In genomic region chr4:30753316-30753715, GRCh38 we compare ENCODE assay signal across 13 cellular contexts. TPM values are rescaled to one million over a fixed set of nuclear protein-coding genes. Genes with fewer than 3 reads are reported as not detected.
DNase-seq lines count a peak whose midpoint lies in the region; ATAC-seq and TF ChIP-seq lines count a peak whose summit lies in the region.
"Had no signal": no experiment of that assay in that cellular context is flagged by ENCODE, and none has a peak within 500 bp of the region (broad histone marks: within the 10 kb centered on the region; RNA-seq: fewer than 3 reads in every experiment).

No MANE protein-coding gene starts in this region.

- peaks cover 0 to 44% (median 4%) of the 10 kb centered on the region in 3 donors for H3K4me1 ChIP-seq in gastroesophageal sphincter
- H3K4me1 ChIP-seq in tibial artery, result peaks cover 0 to 56% (median 9%) of the 10 kb centered on the region in 4 donors
- H3K4me1 ChIP-seq in BE2C, result no peaks in the 10 kb centered on the region

- no peak for TF ChIP-seq CTCF in gastroesophageal sphincter (IDR thresholded peaks at IDR 0.05)
- no peak for TF ChIP-seq CTCF in tibial artery (IDR thresholded peaks at IDR 0.05)
- no peak for TF ChIP-seq CTCF in BE2C (IDR thresholded peaks at IDR 0.05; ENCODE audit: low read depth, low read length)

- H3K27ac Mint-ChIP-seq in effector memory CD8-positive, alpha-beta T cell, result no peak overlapping the region
- H3K27ac Mint-ChIP-seq: activated B cell treated with CpG ODN at 0.5 μM for 24 hours, brain, T-cell had no signal

- TF ChIP-seq RAD21 in Ishikawa (IDR thresholded peaks at IDR 0.05; ENCODE audit: low read depth), result no peak

- peaks cover 0 to 7% of the 10 kb centered on the region in 2 donors for H3K9me3 Mint-ChIP-seq in effector memory CD8-positive, alpha-beta T cell
- H3K9me3 Mint-ChIP-seq: activated B cell treated with CpG ODN at 0.5 μM for 24 hours, brain had no signal

- ATAC-seq in gastroesophageal sphincter, result peak; percentile 43
- ATAC-seq in effector memory CD8-positive, alpha-beta T cell (replicated peaks), result no peak
- ATAC-seq: T-cell had no signal

- 29 to 42% methylated on average over 3 of the region's 3 CpGs for WGBS in gastroesophageal sphincter (ENCODE audit: low coverage in 1 of 2), 2 donors

- no peaks in the 10 kb centered on the region for H3K4me1 Mint-ChIP-seq in effector memory CD8-positive, alpha-beta T cell (ENCODE audit: low read depth in 2 of 2)
- H3K4me1 Mint-ChIP-seq: activated B cell treated with CpG ODN at 0.5 μM for 24 hours, brain, T-cell had no signal

- no peaks in the 10 kb centered on the region for H3K27me3 ChIP-seq in gastroesophageal sphincter
- no peaks in the 10 kb centered on the region for H3K27me3 ChIP-seq in tibial artery
- no peaks in the 10 kb centered on the region for H3K27me3 ChIP-seq in BE2C

- H3K36me3 Mint-ChIP-seq in effector memory CD8-positive, alpha-beta T cell (ENCODE audit: insufficient read depth), result no peaks in the 10 kb centered on the region
- H3K36me3 Mint-ChIP-seq: T-cell had no signal

- H3K4me3 ChIP-seq in gastroesophageal sphincter (no peak overlapping the region), tibial artery (no peak overlapping the region), BE2C (ENCODE audit: low read depth, low read length) (no peak overlapping the region)

- H3K9me3 ChIP-seq in gastroesophageal sphincter (no peaks in the 10 kb centered on the region), tibial artery (no peaks in the 10 kb centered on the region), BE2C (no peaks in the 10 kb centered on the region)

- H3K36me3 ChIP-seq in gastroesophageal sphincter (no peaks in the 10 kb centered on the region), tibial artery (no peaks in the 10 kb centered on the region), BE2C (no peaks in the 10 kb centered on the region)

- intact Hi-C loops in tibial artery (cut with DNase I; ENCODE audit: low total_unique reads), result no loop called here

- H3K27me3 Mint-ChIP-seq in effector memory CD8-positive, alpha-beta T cell, result no peaks in the 10 kb centered on the region
- H3K27me3 Mint-ChIP-seq: activated B cell treated with CpG ODN at 0.5 μM for 24 hours, brain, T-cell had no signal

- H3K27ac ChIP-seq in gastroesophageal sphincter (peak overlapping the region; percentile 68 to 81 (median 77)), tibial artery (peak overlapping the region; percentile 45 to 47)

- no peak overlapping the region for H3K4me3 Mint-ChIP-seq in effector memory CD8-positive, alpha-beta T cell
- H3K4me3 Mint-ChIP-seq: activated B cell treated with CpG ODN at 0.5 μM for 24 hours, brain, T-cell had no signal

- TF ChIP-seq EP300 in Ishikawa (IDR thresholded peaks at IDR 0.05; ENCODE audit: borderline replicate concordance) (peak; percentile 38; the same call in 1 of the 2 replicates), gastroesophageal sphincter (IDR thresholded peaks at IDR 0.05) (no peak)

- no peak for TF ChIP-seq POLR2A in gastroesophageal sphincter (IDR thresholded peaks at IDR 0.05)

- DNase-seq in amniotic stem cell (lab: John Stamatoyannopoulos, UW), result peak; percentile 10
- DNase-seq in tibial artery, result no peak
- DNase-seq in NOMO-1 treated with dmso at 0.1 percent for 144 hours (lab: John Stamatoyannopoulos, UW; ENCODE audit: unreplicated experiment), result no peak
- DNase-seq in BE2C, result no peak
- no peak for DNase-seq in effector memory CD8-positive, alpha-beta T cell
- DNase-seq: activated B cell treated with CpG ODN at 0.5 μM for 24 hours, C1 segment of cervical spinal cord, foreskin melanocyte, NCI-H2081 treated with DMSO at 0.1 percent for 48 hours, T-cell had no signal

TF ChIP-seq in Ishikawa, 13 proteins besides CTCF, POLR2A, EP300 and RAD21:
- TF ChIP-seq CEBPB (IDR thresholded peaks at IDR 0.05) (no peak), REST (IDR thresholded peaks at IDR 0.05; ENCODE audit: low read depth) (no peak)

RNA-seq across cellular contexts. Expression of gene PCDH7, which starts 33.1 kb away (rescaled TPM):
- 100 to 1,000 TPM; 225 to 364 (median 314) TPM for total RNA-seq in gastroesophageal sphincter
- polyA plus RNA-seq in BE2C (2012; ENCODE audit: insufficient read depth, insufficient read length, low read depth), result 4.7 TPM
- total RNA-seq: activated B cell treated with CpG ODN at 0.5 μM for 24 hours had no signal
